ENCODE assay signal across 10 cellular contexts in the genomic region with DNA sequence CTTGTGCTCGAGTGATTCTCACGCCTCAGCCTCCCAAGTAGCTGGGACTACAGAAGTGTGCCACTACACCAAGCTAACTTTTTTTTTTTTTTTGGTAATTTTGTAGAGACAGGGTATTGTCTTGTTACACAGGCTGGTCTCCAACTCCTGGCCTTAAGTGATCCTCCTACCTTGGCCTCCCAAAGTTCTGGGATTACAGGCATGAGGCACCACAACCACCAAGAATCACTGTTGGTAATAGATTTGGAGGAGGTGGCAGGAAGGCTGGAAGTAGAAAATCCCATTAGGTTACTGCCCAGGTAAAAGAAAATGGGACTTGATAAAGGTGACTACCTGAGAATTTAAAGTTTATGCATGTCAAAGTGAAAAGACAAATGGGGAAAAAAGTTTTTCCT. TPM values are rescaled to one million over a fixed set of nuclear protein-coding genes. Genes with fewer than 3 reads are reported as not detected.
DNase-seq lines count a peak whose midpoint lies in the region; ATAC-seq and TF ChIP-seq lines count a peak whose summit lies in the region.
"Had no signal": no experiment of that assay in that cellular context is flagged by ENCODE, and none has a peak within 500 bp of the region (broad histone marks: within the 10 kb centered on the region; RNA-seq: fewer than 3 reads in every experiment).

No MANE protein-coding gene starts in this region.

- H3K36me3 Mint-ChIP-seq in activated T-cell treated with anti-CD3 and anti-CD28 coated beads, Interleukin-2, amount 50 U/mL, for 4 hours (ENCODE audit: insufficient read depth) = peaks cover 2% of the 10 kb centered on the region
- H3K36me3 Mint-ChIP-seq in T-cell = peaks cover 5% of the 10 kb centered on the region
- H3K36me3 Mint-ChIP-seq in stimulated activated memory B cell treated with anti-CD40 and anti-IgM and Interleukin-4, amounts not matched to agents 10 μg/mL and 1 μg/mL and 100 μg/mL, for 72 hours = peaks cover 10% of the 10 kb centered on the region

- no peaks in the 10 kb centered on the region for H3K9me3 Mint-ChIP-seq in activated T-cell treated with anti-CD3 and anti-CD28 coated beads, Interleukin-2, amount 50 U/mL, for 4 hours
- no peaks in the 10 kb centered on the region for H3K9me3 Mint-ChIP-seq in T-cell
- peaks cover 3% of the 10 kb centered on the region for H3K9me3 Mint-ChIP-seq in stimulated activated memory B cell treated with anti-CD40 and anti-IgM and Interleukin-4, amounts not matched to agents 10 μg/mL and 1 μg/mL and 100 μg/mL, for 72 hours

- no peaks in the 10 kb centered on the region for H3K27me3 Mint-ChIP-seq in activated T-cell treated with anti-CD3 and anti-CD28 coated beads, Interleukin-2, amount 50 U/mL, for 4 hours (ENCODE audit: low read depth)
- no peaks in the 10 kb centered on the region for H3K27me3 Mint-ChIP-seq in T-cell
- no peaks in the 10 kb centered on the region for H3K27me3 Mint-ChIP-seq in stimulated activated memory B cell treated with anti-CD40 and anti-IgM and Interleukin-4, amounts not matched to agents 10 μg/mL and 1 μg/mL and 100 μg/mL, for 72 hours

- CTCF ChIA-PET in T-cell (lab: Charles Lee) = interaction anchor here in 1 of 2 donors (0.6 to 0.8 kb wide), 2 partner anchors 20 to 400 kb away, joined by 3 read pairs; no protein-coding TSS in a partner anchor

- ATAC-seq in activated T-cell treated with anti-CD3 and anti-CD28 coated beads, Interleukin-2, amount 50 U/mL, for 4 hours = no peak
- ATAC-seq in T-cell (replicated peaks in 1 of 4) (no peak), HG03280 (IDR thresholded peaks at IDR 0.05; ENCODE audit: unreplicated experiment) (no peak), left cardiac atrium (no peak)
- no peak for ATAC-seq in stimulated activated memory B cell treated with anti-CD40 and anti-IgM and Interleukin-4, amounts not matched to agents 10 μg/mL and 1 μg/mL and 100 μg/mL, for 72 hours

- peak overlapping the region; percentile 92 for H3K4me3 Mint-ChIP-seq in activated T-cell treated with anti-CD3 and anti-CD28 coated beads, Interleukin-2, amount 50 U/mL, for 4 hours
- H3K4me3 Mint-ChIP-seq in T-cell = peak overlapping the region; percentile 90 to 96 (median 92)
- peak overlapping the region; percentile 88 for H3K4me3 Mint-ChIP-seq in stimulated activated memory B cell treated with anti-CD40 and anti-IgM and Interleukin-4, amounts not matched to agents 10 μg/mL and 1 μg/mL and 100 μg/mL, for 72 hours

- H3K4me1 Mint-ChIP-seq in activated T-cell treated with anti-CD3 and anti-CD28 coated beads, Interleukin-2, amount 50 U/mL, for 4 hours (ENCODE audit: low read depth) = peaks cover 73% of the 10 kb centered on the region
- H3K4me1 Mint-ChIP-seq in T-cell = peaks cover 42 to 79% (median 64%) of the 10 kb centered on the region in 3 donors
- H3K4me1 Mint-ChIP-seq in stimulated activated memory B cell treated with anti-CD40 and anti-IgM and Interleukin-4, amounts not matched to agents 10 μg/mL and 1 μg/mL and 100 μg/mL, for 72 hours = peaks cover 68% of the 10 kb centered on the region

- intact Hi-C loops in left cardiac atrium (cut with DNase I) = loop anchor here in 1 of 2 donors (5.0 kb wide), 1 partner anchor 40 kb away; no protein-coding TSS in a partner anchor

- no peak for DNase-seq in activated T-cell treated with anti-CD3 and anti-CD28 coated beads, Interleukin-2, amount 50 U/mL, for 4 hours
- DNase-seq in activated T-cell treated with anti-CD3 and anti-CD28 coated beads for 4 hours = no peak
- no peak for DNase-seq in T-cell
- no peak for DNase-seq in fibroblast of the aortic adventitia (ENCODE audit: low read depth)
- no peak for DNase-seq in GM20000 (ENCODE audit: low spot score)
- DNase-seq in left cardiac atrium = no peak
- DNase-seq: activated CD8-positive, alpha-beta memory T cell treated with anti-CD3 and anti-CD28 coated beads for 24 hours; NCI-H1048 had no signal

- H3K27ac Mint-ChIP-seq in T-cell = peak overlapping the region in 1 of 2 donors; percentile 16
- H3K27ac Mint-ChIP-seq in stimulated activated memory B cell treated with anti-CD40 and anti-IgM and Interleukin-4, amounts not matched to agents 10 μg/mL and 1 μg/mL and 100 μg/mL, for 72 hours = peak overlapping the region; percentile 91

- TF ChIP-seq CTCF in fibroblast of the aortic adventitia (IDR thresholded peaks at IDR 0.05; ENCODE audit: insufficient read depth, low read length) (no peak), GM20000 (IDR thresholded peaks at IDR 0.05; ENCODE audit: extremely low read depth, missing control alignments) (no peak)

- H3K4me3 ChIP-seq in fibroblast of the aortic adventitia (ENCODE audit: low read depth, low read length) = peak overlapping the region; percentile 86

- POLR2A ChIA-PET in T-cell (lab: Charles Lee) = interaction anchor here (0.6 kb wide), 2 partner anchors 15 to 53 kb away, joined by 3 to 4 read pairs; no protein-coding TSS in a partner anchor

RNA-seq across cellular contexts. Expression of a gene that starts 1.4 kb away (rescaled TPM):
- 10 to 100 TPM; 55.1 to 72.2 (median 58.3) TPM for total RNA-seq in activated T-cell treated with anti-CD3 and anti-CD28 coated beads, Interleukin-2, amount 50 U/mL, for 4 hours
- total RNA-seq in T-cell (10 to 100 TPM; 13.0 to 20.1 (median 15.8) TPM), fibroblast of the aortic adventitia (ENCODE audit: low replicate concordance) (4.0 and 41.1 TPM in 2 replicates), left cardiac atrium (1 to 10 TPM; 3.2 to 3.3 TPM)

RNA-seq across cellular contexts. Expression of a gene that starts 36.7 kb away (rescaled TPM):
- 1 to 10 TPM; 2.9 to 3.8 (median 3.3) TPM for total RNA-seq in activated T-cell treated with anti-CD3 and anti-CD28 coated beads, Interleukin-2, amount 50 U/mL, for 4 hours
- total RNA-seq in T-cell (1 to 10 TPM; 1.2 to 3.4 (median 2.7) TPM), fibroblast of the aortic adventitia (ENCODE audit: low replicate concordance) (2.8 and 8.0 TPM in 2 replicates), left cardiac atrium (1 to 10 TPM; 1.9 TPM)

RNA-seq across cellular contexts. Expression of a gene that starts 43.0 kb away (rescaled TPM):
- total RNA-seq in activated T-cell treated with anti-CD3 and anti-CD28 coated beads, Interleukin-2, amount 50 U/mL, for 4 hours = 10 to 100 TPM; 14.6 to 18.4 (median 16.8) TPM
- total RNA-seq in T-cell (10 to 100 TPM; 47.0 to 58.0 (median 49.7) TPM), fibroblast of the aortic adventitia (ENCODE audit: low replicate concordance) (0.09 and 0.16 TPM in 2 replicates), left cardiac atrium (1 to 10 TPM; 1.1 to 2.1 TPM)

RNA-seq across cellular contexts. Expression of a gene that starts 44.1 kb away (rescaled TPM):
- under 1 TPM; under 0.01 to 0.08 (median 0.05) TPM for total RNA-seq in activated T-cell treated with anti-CD3 and anti-CD28 coated beads, Interleukin-2, amount 50 U/mL, for 4 hours
- under 1 TPM in 3 of 5 donors, not detected in 2; 0.20 to 0.38 (median 0.22) TPM for total RNA-seq in T-cell
- total RNA-seq in fibroblast of the aortic adventitia (ENCODE audit: low replicate concordance) = 78.4 and 164 TPM in 2 replicates
- 1 to 10 TPM; 7.1 to 9.7 TPM for total RNA-seq in left cardiac atrium

Comparison
In these comparisons a context has a peak if more than half of its experiments do, and no peak if none do; other contexts are left out.
1. RNA of a gene that starts 43.0 kb away (total RNA-seq): 47.0 to 58.0 TPM in T-cell and 14.6 to 18.4 TPM in activated T-cell treated with anti-CD3 and anti-CD28 coated beads, Interleukin-2, amount 50 U/mL, for 4 hours; 1.1 to 2.1 TPM in left cardiac atrium and 0.09 to 0.16 TPM in fibroblast of the aortic adventitia; every median in the first group is over 4 times any median in the second.
2. Peak in every context shown above with its lines, with median percentiles within 50 percentile points of each other: H3K4me3 Mint-ChIP-seq.